2 cellular contexts compared by ENCODE assay signal in the genomic region with DNA sequence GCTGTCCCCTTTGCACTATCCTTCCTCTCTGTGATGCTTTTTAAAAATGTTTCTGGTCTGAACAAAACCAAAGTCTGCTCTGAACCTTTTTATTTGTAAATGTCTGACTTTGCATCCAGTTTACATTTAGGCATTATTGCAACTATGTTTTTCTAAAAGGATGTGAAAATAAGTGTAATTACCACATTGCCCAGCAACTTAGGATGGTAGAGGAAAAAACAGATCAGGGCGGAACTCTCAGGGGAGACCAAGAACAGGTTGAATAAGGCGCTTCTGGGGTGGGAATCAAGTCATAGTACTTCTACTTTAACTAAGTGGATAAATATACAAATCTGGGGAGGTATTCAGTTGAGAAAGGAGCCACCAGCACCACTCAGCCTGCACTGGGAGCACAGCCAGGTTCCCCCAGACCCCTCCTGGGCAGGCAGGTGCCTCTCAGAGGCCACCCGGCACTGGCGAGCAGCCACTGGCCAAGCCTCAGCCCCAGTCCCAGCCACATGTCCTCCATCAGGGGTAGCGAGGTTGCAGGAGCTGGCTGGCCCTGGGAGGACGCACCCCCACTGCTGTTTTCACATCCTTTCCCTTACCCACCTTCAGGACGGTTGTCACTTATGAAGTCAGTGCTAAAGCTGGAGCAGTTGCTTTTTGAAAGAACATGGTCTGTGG.
TF ChIP-seq lines count a peak whose summit lies in the region.

No MANE protein-coding gene starts in this region.

TF ChIP-seq in IMR-90, 13 proteins besides CTCF, POLR2A, EP300 and RAD21 (continued from another document):
- TF ChIP-seq RFX5 (IDR thresholded peaks at IDR 0.05; ENCODE audit: low read depth, low read length), result no peak
- no peak for TF ChIP-seq RCOR1 (IDR thresholded peaks at IDR 0.05; ENCODE audit: insufficient replicate concordance, low read length)
- no peak for TF ChIP-seq SMC3 (IDR thresholded peaks at IDR 0.05; ENCODE audit: low read depth, low read length)
- no peak for TF ChIP-seq NFE2L2 (IDR thresholded peaks at IDR 0.05; ENCODE audit: low read depth, low read length)
- TF ChIP-seq CHD1 (IDR thresholded peaks at IDR 0.05; ENCODE audit: low read depth, low read length), result no peak
- TF ChIP-seq FOS (IDR thresholded peaks at IDR 0.05; ENCODE audit: low read depth, low read length), result no peak
- no peak for TF ChIP-seq MAZ (IDR thresholded peaks at IDR 0.05; ENCODE audit: borderline replicate concordance, low read depth, low read length)
- TF ChIP-seq BHLHE40 (IDR thresholded peaks at IDR 0.05; ENCODE audit: low read depth, low read length), result no peak
- TF ChIP-seq ELK1 (IDR thresholded peaks at IDR 0.05; ENCODE audit: borderline replicate concordance, low read depth, low read length), result no peak

TF ChIP-seq in SK-N-SH treated with all-trans-retinoic acid at 6 μM for 48 hours, 23 proteins besides CTCF, POLR2A, EP300 and RAD21 (continued from another document):
- no peak for TF ChIP-seq ZFP30 (CRISPR knock-in tag; IDR thresholded peaks at IDR 0.05)
- TF ChIP-seq RARB (CRISPR knock-in tag; IDR thresholded peaks at IDR 0.05), result no peak
- TF ChIP-seq ESRRG (CRISPR knock-in tag; IDR thresholded peaks at IDR 0.05), result no peak
- no peak for TF ChIP-seq BACH2 (CRISPR knock-in tag; IDR thresholded peaks at IDR 0.05; ENCODE audit: borderline replicate concordance)
- no peak for TF ChIP-seq TCF4 (CRISPR knock-in tag; IDR thresholded peaks at IDR 0.05; ENCODE audit: borderline replicate concordance)
- TF ChIP-seq ZNF565 (CRISPR knock-in tag; conservative IDR thresholded peaks at IDR 0.05; ENCODE audit: low read depth), result no peak
- no peak for TF ChIP-seq ZFP3 (CRISPR knock-in tag; IDR thresholded peaks at IDR 0.05)
- TF ChIP-seq, protein P1, sequence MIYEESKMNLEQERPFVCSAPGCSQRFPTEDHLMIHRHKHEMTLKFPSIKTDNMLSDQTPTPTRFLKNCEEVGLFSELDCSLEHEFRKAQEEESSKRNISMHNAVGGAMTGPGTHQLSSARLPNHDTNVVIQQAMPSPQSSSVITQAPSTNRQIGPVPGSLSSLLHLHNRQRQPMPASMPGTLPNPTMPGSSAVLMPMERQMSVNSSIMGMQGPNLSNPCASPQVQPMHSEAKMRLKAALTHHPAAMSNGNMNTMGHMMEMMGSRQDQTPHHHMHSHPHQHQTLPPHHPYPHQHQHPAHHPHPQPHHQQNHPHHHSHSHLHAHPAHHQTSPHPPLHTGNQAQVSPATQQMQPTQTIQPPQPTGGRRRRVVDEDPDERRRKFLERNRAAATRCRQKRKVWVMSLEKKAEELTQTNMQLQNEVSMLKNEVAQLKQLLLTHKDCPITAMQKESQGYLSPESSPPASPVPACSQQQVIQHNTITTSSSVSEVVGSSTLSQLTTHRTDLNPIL (CRISPR knock-in tag; IDR thresholded peaks at IDR 0.05; ENCODE audit: low read depth), result no peak
- TF ChIP-seq PPARA (CRISPR knock-in tag; IDR thresholded peaks at IDR 0.05; ENCODE audit: borderline replicate concordance), result no peak
- TF ChIP-seq TOX (CRISPR knock-in tag; IDR thresholded peaks at IDR 0.05; ENCODE audit: borderline replicate concordance), result no peak
- no peak for TF ChIP-seq PATZ1 (CRISPR knock-in tag; IDR thresholded peaks at IDR 0.05; ENCODE audit: borderline replicate concordance)
- no peak for TF ChIP-seq ZC3H10 (CRISPR knock-in tag; IDR thresholded peaks at IDR 0.05)
